ENCODE assay signal across 8 cellular contexts in the genomic region with DNA sequence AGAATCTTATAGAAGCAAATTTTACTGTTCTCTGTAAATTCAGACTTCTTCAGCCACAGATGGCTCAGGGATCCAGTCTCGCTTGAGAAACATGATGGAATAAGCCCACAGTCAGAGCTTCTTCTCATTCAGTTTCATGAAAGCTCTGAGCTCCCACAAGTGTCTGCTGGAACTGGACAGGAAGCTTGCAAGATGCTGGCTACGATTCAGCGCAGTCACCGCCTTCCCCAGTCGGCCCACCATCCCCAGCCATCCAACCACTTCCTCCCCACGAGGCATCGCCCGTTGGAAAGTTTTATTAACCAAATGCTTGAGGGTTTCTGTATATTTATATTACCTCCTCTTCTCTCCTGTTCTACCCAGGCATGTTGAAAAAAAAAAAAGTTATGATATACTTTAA.
DNase-seq lines count a peak whose midpoint lies in the region; ATAC-seq and TF ChIP-seq lines count a peak whose summit lies in the region.

No MANE protein-coding gene starts in this region.

- no peak for TF ChIP-seq POLR2A in gastrocnemius medialis (IDR thresholded peaks at IDR 0.05)
- TF ChIP-seq POLR2A in erythroblast (IDR thresholded peaks at IDR 0.05; ENCODE audit: low read length), result no peak

- TF ChIP-seq CTCF in GM12865 (IDR thresholded peaks at IDR 0.05; ENCODE audit: insufficient read depth, low read depth, low read length, missing control alignments) (no peak), gastrocnemius medialis (IDR thresholded peaks at IDR 0.05 in 4 of 5, conservative IDR thresholded peaks at IDR 0.05 in 1 of 5) (no peak)

- intact Hi-C loops in gastrocnemius medialis (cut with DNase I; ENCODE audit: low total_unique reads), result loop anchor here (5.0 kb wide), 1 partner anchor 44 kb away; no protein-coding TSS in a partner anchor

- in situ Hi-C loops in gastrocnemius medialis (cut with MboI; ENCODE audit: low sequenced_read_pairs in 4 of 4), result no loop called here

- DNase-seq in GM12865 (ENCODE audit: low read depth) (peak; percentile 16), LHCN-M2 (ENCODE audit: low read depth) (peak; percentile 82), epithelial cell of prostate (ENCODE audit: low read depth, low spot score) (no peak), gastrocnemius medialis (peak; percentile 38 to 53), erythroblast (lab: John Stamatoyannopoulos, UW) (no peak), NCI-H2029 treated with DMSO at 0.1 percent for 48 hours (lab: John Stamatoyannopoulos, UW) (no peak)

- no peaks in the 10 kb centered on the region for H3K36me3 ChIP-seq in gastrocnemius medialis

- H3K4me3 ChIP-seq in GM12865 (ENCODE audit: low read depth, low read length), result no peak overlapping the region
- no peak overlapping the region for H3K4me3 ChIP-seq in gastrocnemius medialis

- no peaks in the 10 kb centered on the region for H3K9me3 ChIP-seq in gastrocnemius medialis

- H3K4me1 ChIP-seq in gastrocnemius medialis, result peaks cover 35 to 44% of the 10 kb centered on the region in 2 donors

- H3K27ac ChIP-seq in epithelial cell of prostate (peak overlapping the region; percentile 77), gastrocnemius medialis (peak overlapping the region; percentile 3 to 60 (median 58))

- peak in 1 of 2 donors; percentile 22 for ATAC-seq in gastrocnemius medialis
- no peak for ATAC-seq in GM21528 (IDR thresholded peaks at IDR 0.05; ENCODE audit: low FRiP score, unreplicated experiment)
- ATAC-seq in GM18870 (IDR thresholded peaks at IDR 0.05; ENCODE audit: unreplicated experiment), result no peak

- H3K27me3 ChIP-seq in gastrocnemius medialis, result no peaks in the 10 kb centered on the region

Comparison
In these comparisons a context has a peak if more than half of its experiments do, and no peak if none do; other contexts are left out.
1. DNase-seq: peak in GM12865 (single experiment), LHCN-M2 (single experiment) and gastrocnemius medialis (2 of 2); none in epithelial cell of prostate (single experiment), erythroblast (0 of 2) and NCI-H2029 treated with DMSO at 0.1 percent for 48 hours (single experiment).